2 cellular contexts compared by ENCODE assay signal in the genomic region with DNA sequence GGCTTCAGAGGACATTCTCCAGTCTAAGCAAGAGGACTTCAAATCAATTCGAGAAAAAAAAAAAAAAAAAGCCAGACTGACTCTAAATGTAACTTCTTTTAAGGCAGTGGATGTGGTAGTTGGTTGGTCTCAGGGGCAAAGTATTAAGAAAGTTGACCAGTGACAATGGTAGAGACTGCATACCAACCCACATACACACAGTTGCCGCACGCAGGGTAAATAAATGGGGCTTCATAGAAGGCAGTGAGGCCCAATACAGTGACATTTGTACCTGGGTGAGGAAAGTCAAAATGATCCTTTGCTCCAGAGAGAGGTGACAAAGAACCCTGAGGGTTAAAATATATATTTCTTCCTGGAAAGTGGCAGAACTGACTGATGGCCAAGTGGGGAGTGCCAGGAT.
TF ChIP-seq lines count a peak whose summit lies in the region.

No MANE protein-coding gene starts in this region.

TF ChIP-seq in HCT116, 20 proteins besides CTCF, POLR2A, EP300 and RAD21:
- TF ChIP-seq, protein P1, sequence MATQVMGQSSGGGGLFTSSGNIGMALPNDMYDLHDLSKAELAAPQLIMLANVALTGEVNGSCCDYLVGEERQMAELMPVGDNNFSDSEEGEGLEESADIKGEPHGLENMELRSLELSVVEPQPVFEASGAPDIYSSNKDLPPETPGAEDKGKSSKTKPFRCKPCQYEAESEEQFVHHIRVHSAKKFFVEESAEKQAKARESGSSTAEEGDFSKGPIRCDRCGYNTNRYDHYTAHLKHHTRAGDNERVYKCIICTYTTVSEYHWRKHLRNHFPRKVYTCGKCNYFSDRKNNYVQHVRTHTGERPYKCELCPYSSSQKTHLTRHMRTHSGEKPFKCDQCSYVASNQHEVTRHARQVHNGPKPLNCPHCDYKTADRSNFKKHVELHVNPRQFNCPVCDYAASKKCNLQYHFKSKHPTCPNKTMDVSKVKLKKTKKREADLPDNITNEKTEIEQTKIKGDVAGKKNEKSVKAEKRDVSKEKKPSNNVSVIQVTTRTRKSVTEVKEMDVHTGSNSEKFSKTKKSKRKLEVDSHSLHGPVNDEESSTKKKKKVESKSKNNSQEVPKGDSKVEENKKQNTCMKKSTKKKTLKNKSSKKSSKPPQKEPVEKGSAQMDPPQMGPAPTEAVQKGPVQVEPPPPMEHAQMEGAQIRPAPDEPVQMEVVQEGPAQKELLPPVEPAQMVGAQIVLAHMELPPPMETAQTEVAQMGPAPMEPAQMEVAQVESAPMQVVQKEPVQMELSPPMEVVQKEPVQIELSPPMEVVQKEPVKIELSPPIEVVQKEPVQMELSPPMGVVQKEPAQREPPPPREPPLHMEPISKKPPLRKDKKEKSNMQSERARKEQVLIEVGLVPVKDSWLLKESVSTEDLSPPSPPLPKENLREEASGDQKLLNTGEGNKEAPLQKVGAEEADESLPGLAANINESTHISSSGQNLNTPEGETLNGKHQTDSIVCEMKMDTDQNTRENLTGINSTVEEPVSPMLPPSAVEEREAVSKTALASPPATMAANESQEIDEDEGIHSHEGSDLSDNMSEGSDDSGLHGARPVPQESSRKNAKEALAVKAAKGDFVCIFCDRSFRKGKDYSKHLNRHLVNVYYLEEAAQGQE (IDR thresholded peaks at IDR 0.05; ENCODE audit: low read depth), result no peak
- TF ChIP-seq JUND (IDR thresholded peaks at IDR 0.05), result no peak
- no peak for TF ChIP-seq YY1 (IDR thresholded peaks at IDR 0.05; ENCODE audit: extremely low read depth, insufficient replicate concordance, low read depth, low read length)
- TF ChIP-seq, protein P2, sequence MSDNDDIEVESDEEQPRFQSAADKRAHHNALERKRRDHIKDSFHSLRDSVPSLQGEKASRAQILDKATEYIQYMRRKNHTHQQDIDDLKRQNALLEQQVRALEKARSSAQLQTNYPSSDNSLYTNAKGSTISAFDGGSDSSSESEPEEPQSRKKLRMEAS (IDR thresholded peaks at IDR 0.05), result no peak
- no peak for TF ChIP-seq SIN3A (IDR thresholded peaks at IDR 0.05; ENCODE audit: low read depth)
- TF ChIP-seq SRF (IDR thresholded peaks at IDR 0.05; ENCODE audit: low read depth), result no peak
- no peak for TF ChIP-seq EZH2phosphoT487 (IDR thresholded peaks at IDR 0.05; ENCODE audit: borderline replicate concordance)
- TF ChIP-seq EZH2 (IDR thresholded peaks at IDR 0.05), result no peak
- TF ChIP-seq ZFX (IDR thresholded peaks at IDR 0.05), result no peak

TF ChIP-seq in WTC11, 78 proteins besides CTCF, POLR2A, EP300 and RAD21:
- TF ChIP-seq ZNF138 (CRISPR knock-in tag; conservative IDR thresholded peaks at IDR 0.05), result no peak
- TF ChIP-seq, protein P3, sequence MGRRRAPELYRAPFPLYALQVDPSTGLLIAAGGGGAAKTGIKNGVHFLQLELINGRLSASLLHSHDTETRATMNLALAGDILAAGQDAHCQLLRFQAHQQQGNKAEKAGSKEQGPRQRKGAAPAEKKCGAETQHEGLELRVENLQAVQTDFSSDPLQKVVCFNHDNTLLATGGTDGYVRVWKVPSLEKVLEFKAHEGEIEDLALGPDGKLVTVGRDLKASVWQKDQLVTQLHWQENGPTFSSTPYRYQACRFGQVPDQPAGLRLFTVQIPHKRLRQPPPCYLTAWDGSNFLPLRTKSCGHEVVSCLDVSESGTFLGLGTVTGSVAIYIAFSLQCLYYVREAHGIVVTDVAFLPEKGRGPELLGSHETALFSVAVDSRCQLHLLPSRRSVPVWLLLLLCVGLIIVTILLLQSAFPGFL (CRISPR knock-in tag; IDR thresholded peaks at IDR 0.05; ENCODE audit: borderline replicate concordance), result no peak
- no peak for TF ChIP-seq SP1 (CRISPR knock-in tag; conservative IDR thresholded peaks at IDR 0.05)
- TF ChIP-seq, protein P4, sequence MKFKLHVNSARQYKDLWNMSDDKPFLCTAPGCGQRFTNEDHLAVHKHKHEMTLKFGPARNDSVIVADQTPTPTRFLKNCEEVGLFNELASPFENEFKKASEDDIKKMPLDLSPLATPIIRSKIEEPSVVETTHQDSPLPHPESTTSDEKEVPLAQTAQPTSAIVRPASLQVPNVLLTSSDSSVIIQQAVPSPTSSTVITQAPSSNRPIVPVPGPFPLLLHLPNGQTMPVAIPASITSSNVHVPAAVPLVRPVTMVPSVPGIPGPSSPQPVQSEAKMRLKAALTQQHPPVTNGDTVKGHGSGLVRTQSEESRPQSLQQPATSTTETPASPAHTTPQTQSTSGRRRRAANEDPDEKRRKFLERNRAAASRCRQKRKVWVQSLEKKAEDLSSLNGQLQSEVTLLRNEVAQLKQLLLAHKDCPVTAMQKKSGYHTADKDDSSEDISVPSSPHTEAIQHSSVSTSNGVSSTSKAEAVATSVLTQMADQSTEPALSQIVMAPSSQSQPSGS (CRISPR knock-in tag; IDR thresholded peaks at IDR 0.05; ENCODE audit: borderline replicate concordance, low read depth), result no peak
- no peak for TF ChIP-seq KAT7 (CRISPR knock-in tag; IDR thresholded peaks at IDR 0.05; ENCODE audit: borderline replicate concordance)
- TF ChIP-seq FOXP1 (CRISPR knock-in tag; IDR thresholded peaks at IDR 0.05; ENCODE audit: borderline replicate concordance), result no peak
- TF ChIP-seq, protein P5, sequence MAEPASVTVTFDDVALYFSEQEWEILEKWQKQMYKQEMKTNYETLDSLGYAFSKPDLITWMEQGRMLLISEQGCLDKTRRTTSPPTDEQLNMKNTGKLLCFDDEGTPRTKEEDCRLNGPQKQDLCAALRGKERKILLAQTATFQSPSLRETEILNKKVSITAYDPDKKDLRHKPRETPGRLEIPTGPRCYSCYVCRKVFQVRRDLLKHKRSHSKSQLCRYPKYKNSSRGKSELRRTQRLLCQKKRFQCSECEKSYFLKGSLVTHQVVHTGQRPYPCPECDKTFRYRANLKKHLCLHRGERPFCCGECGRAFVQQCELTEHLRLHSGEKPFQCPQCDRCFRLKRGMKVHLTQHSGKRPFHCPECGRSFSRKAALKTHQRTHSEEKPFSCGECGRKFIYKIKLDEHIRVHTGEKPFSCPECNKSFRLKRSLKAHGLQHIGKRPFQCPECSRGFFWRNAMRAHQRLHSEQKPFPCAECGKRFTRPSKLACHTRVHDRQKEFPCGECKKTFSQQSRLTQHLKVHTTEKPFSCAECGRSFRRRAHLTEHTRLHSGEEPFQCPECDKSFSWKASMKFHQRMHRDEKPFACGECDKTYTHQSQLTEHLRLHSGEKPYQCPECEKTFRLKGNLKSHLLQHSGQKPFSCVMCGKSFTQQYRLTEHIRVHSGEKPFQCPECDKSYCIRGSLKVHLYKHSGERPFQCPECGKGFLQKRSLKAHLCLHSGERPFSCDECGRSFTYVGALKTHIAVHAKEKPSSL (CRISPR knock-in tag; conservative IDR thresholded peaks at IDR 0.05), result no peak
- TF ChIP-seq, protein P6, sequence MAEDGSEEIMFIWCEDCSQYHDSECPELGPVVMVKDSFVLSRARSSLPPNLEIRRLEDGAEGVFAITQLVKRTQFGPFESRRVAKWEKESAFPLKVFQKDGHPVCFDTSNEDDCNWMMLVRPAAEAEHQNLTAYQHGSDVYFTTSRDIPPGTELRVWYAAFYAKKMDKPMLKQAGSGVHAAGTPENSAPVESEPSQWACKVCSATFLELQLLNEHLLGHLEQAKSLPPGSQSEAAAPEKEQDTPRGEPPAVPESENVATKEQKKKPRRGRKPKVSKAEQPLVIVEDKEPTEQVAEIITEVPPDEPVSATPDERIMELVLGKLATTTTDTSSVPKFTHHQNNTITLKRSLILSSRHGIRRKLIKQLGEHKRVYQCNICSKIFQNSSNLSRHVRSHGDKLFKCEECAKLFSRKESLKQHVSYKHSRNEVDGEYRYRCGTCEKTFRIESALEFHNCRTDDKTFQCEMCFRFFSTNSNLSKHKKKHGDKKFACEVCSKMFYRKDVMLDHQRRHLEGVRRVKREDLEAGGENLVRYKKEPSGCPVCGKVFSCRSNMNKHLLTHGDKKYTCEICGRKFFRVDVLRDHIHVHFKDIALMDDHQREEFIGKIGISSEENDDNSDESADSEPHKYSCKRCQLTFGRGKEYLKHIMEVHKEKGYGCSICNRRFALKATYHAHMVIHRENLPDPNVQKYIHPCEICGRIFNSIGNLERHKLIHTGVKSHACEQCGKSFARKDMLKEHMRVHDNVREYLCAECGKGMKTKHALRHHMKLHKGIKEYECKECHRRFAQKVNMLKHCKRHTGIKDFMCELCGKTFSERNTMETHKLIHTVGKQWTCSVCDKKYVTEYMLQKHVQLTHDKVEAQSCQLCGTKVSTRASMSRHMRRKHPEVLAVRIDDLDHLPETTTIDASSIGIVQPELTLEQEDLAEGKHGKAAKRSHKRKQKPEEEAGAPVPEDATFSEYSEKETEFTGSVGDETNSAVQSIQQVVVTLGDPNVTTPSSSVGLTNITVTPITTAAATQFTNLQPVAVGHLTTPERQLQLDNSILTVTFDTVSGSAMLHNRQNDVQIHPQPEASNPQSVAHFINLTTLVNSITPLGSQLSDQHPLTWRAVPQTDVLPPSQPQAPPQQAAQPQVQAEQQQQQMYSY (CRISPR knock-in tag; IDR thresholded peaks at IDR 0.05), result no peak
- TF ChIP-seq ZNF423 (CRISPR knock-in tag; IDR thresholded peaks at IDR 0.05), result no peak
- TF ChIP-seq, protein P7, sequence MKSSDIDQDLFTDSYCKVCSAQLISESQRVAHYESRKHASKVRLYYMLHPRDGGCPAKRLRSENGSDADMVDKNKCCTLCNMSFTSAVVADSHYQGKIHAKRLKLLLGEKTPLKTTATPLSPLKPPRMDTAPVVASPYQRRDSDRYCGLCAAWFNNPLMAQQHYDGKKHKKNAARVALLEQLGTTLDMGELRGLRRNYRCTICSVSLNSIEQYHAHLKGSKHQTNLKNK (CRISPR knock-in tag; IDR thresholded peaks at IDR 0.05), result no peak
- TF ChIP-seq RELA (CRISPR knock-in tag; IDR thresholded peaks at IDR 0.05; ENCODE audit: borderline replicate concordance), result no peak
- TF ChIP-seq, protein P8, sequence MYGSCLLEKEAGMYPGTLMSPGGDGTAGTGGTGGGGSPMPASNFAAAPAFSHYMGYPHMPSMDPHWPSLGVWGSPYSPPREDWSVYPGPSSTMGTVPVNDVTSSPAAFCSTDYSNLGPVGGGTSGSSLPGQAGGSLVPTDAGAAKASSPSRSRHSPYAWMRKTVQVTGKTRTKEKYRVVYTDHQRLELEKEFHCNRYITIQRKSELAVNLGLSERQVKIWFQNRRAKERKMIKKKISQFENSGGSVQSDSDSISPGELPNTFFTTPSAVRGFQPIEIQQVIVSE (CRISPR knock-in tag; IDR thresholded peaks at IDR 0.05; ENCODE audit: borderline replicate concordance), result no peak
